ENCODE assay signal across 20 cellular contexts in genomic region chr9:133981589-133981957, GRCh38. TPM values are rescaled to one million over a fixed set of nuclear protein-coding genes. Genes with fewer than 3 reads are reported as not detected.
DNase-seq lines count a peak whose midpoint lies in the region; ATAC-seq and TF ChIP-seq lines count a peak whose summit lies in the region.
"Had no signal": no experiment of that assay in that cellular context is flagged by ENCODE, and none has a peak within 500 bp of the region (broad histone marks: within the 10 kb centered on the region; RNA-seq: fewer than 3 reads in every experiment).

No MANE protein-coding gene starts in this region.

- no peaks in the 10 kb centered on the region for H3K9me2 ChIP-seq in SU-DHL-6 (replicated peaks; ENCODE audit: insufficient read depth, low read length)

- no peak for ATAC-seq in right lobe of liver
- ATAC-seq in stimulated activated naive B cell treated with anti-CD40 and anti-IgM and Interleukin-4, amounts not matched to agents 10 μg/mL and 1 μg/mL and 100 μg/mL, for 72 hours (replicated peaks) = no peak

- 91% methylated on average over 9 of the region's 14 CpGs for WGBS in right lobe of liver (ENCODE audit: insufficient coverage, low coverage, low lambda C conversion rate, missing lambda C conversion rate)

- H3K4me1 Mint-ChIP-seq in stimulated activated naive B cell treated with anti-CD40 and anti-IgM and Interleukin-4, amounts not matched to agents 10 μg/mL and 1 μg/mL and 100 μg/mL, for 72 hours = peaks cover 60 to 88% of the 10 kb centered on the region in 2 donors
- H3K4me1 Mint-ChIP-seq: CD4-positive, CD25-positive, alpha-beta regulatory T cell had no signal

- TF ChIP-seq CTCF in SU-DHL-6 (IDR thresholded peaks at IDR 0.05; ENCODE audit: insufficient read depth, low read length, poor library complexity, severe bottlenecking) (no peak), right lobe of liver (IDR thresholded peaks at IDR 0.05) (no peak)

- peak overlapping the region; percentile 53 to 94 (median 82); a peak in 19 of 22 replicates for H3K4me2 ChIP-seq in BLaER1 treated with 17β-estradiol and CSF1 and Interleukin-3, amounts not matched to agents 10 nM and 100 nM
- peak overlapping the region; percentile 69 for H3K4me2 ChIP-seq in SU-DHL-6 (ENCODE audit: low read depth, low read length, poor library complexity, severe bottlenecking)
- H3K4me2 ChIP-seq: GM23338, PC-9 had no signal

- H3K27me3 Mint-ChIP-seq in stimulated activated naive B cell treated with anti-CD40 and anti-IgM and Interleukin-4, amounts not matched to agents 10 μg/mL and 1 μg/mL and 100 μg/mL, for 72 hours = no peaks in the 10 kb centered on the region

- H3K9me3 ChIP-seq in BLaER1 treated with 17β-estradiol and CSF1 and Interleukin-3, amounts not matched to agents 10 nM and 100 nM (replicated peaks in 1 of 11) = no peaks in the 10 kb centered on the region
- H3K9me3 ChIP-seq in SU-DHL-6 (ENCODE audit: insufficient read depth, low read length) (no peaks in the 10 kb centered on the region), right lobe of liver (no peaks in the 10 kb centered on the region)

- H3K27ac Mint-ChIP-seq in stimulated activated naive B cell treated with anti-CD40 and anti-IgM and Interleukin-4, amounts not matched to agents 10 μg/mL and 1 μg/mL and 100 μg/mL, for 72 hours = peak overlapping the region; percentile 53

- H3K27ac ChIP-seq in BLaER1 treated with 17β-estradiol and CSF1 and Interleukin-3, amounts not matched to agents 10 nM and 100 nM = peak overlapping the region in 4 of 11 experiments; percentile 21 to 58 (median 40); a peak in 5 of 22 replicates
- H3K27ac ChIP-seq in SU-DHL-6 (ENCODE audit: low read depth, low read length) (peak overlapping the region; percentile 97), right lobe of liver (no peak overlapping the region), caudate nucleus (ENCODE audit: low read depth, low read length) (no peak overlapping the region)
- H3K27ac ChIP-seq: HL-60, PC-9 had no signal

- H3K4me1 ChIP-seq in BLaER1 treated with 17β-estradiol and CSF1 and Interleukin-3, amounts not matched to agents 10 nM and 100 nM = peaks cover 36 to 76% (median 66%) of the 10 kb centered on the region in 10 experiments
- H3K4me1 ChIP-seq in right lobe of liver = peaks cover 0 to 53% (median 23%) of the 10 kb centered on the region in 4 donors

- POLR2A ChIA-PET in HEK293T (lab: Yijun Ruan, JAX) = no interaction called here

- CTCF ChIA-PET in HEK293T (lab: Yijun Ruan, JAX) = no interaction called here

- H2AFZ ChIP-seq in SU-DHL-6 (ENCODE audit: low read depth, low read length, severe bottlenecking) = no peak overlapping the region
- H2AFZ ChIP-seq: GM23338, PC-9 had no signal

- peaks cover 71 to 99% (median 92%) of the 10 kb centered on the region in 11 experiments; a peak in 21 of 22 replicates for H4K20me1 ChIP-seq in BLaER1 treated with 17β-estradiol and CSF1 and Interleukin-3, amounts not matched to agents 10 nM and 100 nM
- peaks cover 4% of the 10 kb centered on the region; the same call in 1 of the 2 replicates for H4K20me1 ChIP-seq in SU-DHL-6 (ENCODE audit: low read depth, low read length)

- intact Hi-C loops in right lobe of liver (cut with DNase I) = no loop called here

- no peaks in the 10 kb centered on the region for H3K9me3 Mint-ChIP-seq in stimulated activated naive B cell treated with anti-CD40 and anti-IgM and Interleukin-4, amounts not matched to agents 10 μg/mL and 1 μg/mL and 100 μg/mL, for 72 hours
- H3K9me3 Mint-ChIP-seq: CD4-positive, CD25-positive, alpha-beta regulatory T cell; GM23338 had no signal

- peaks cover 83% of the 10 kb centered on the region for H3K79me2 ChIP-seq in SU-DHL-6 (ENCODE audit: insufficient read depth, low read length)

- H3K27me3 ChIP-seq in BLaER1 treated with 17β-estradiol and CSF1 and Interleukin-3, amounts not matched to agents 10 nM and 100 nM = no peaks in the 10 kb centered on the region
- H3K27me3 ChIP-seq in SU-DHL-6 (ENCODE audit: low read length) (no peaks in the 10 kb centered on the region), right lobe of liver (no peaks in the 10 kb centered on the region)

- H3F3A ChIP-seq in SU-DHL-6 (ENCODE audit: insufficient read depth) = peaks cover 35% of the 10 kb centered on the region

- no peak overlapping the region for H3K4me3 ChIP-seq in BLaER1 treated with 17β-estradiol and CSF1 and Interleukin-3, amounts not matched to agents 10 nM and 100 nM
- H3K4me3 ChIP-seq in SU-DHL-6 (ENCODE audit: insufficient read depth, low read length, poor library complexity, severe bottlenecking) = no peak overlapping the region
- H3K4me3 ChIP-seq in right lobe of liver = no peak overlapping the region
- H3K4me3 ChIP-seq: GM23338, PC-9 had no signal

- H3K36me3 ChIP-seq in BLaER1 treated with 17β-estradiol and CSF1 and Interleukin-3, amounts not matched to agents 10 nM and 100 nM = no peaks in the 10 kb centered on the region; a peak in 1 of 22 replicates
- H3K36me3 ChIP-seq in SU-DHL-6 (ENCODE audit: low read length) (no peaks in the 10 kb centered on the region), right lobe of liver (no peaks in the 10 kb centered on the region)

- TF ChIP-seq POLR2A in right lobe of liver (IDR thresholded peaks at IDR 0.05) = no peak

- peak overlapping the region in 1 of 2 donors; percentile 54 for H3K4me3 Mint-ChIP-seq in stimulated activated naive B cell treated with anti-CD40 and anti-IgM and Interleukin-4, amounts not matched to agents 10 μg/mL and 1 μg/mL and 100 μg/mL, for 72 hours
- H3K4me3 Mint-ChIP-seq: CD4-positive, CD25-positive, alpha-beta regulatory T cell; GM23338 had no signal

- peaks cover 27 to 43% of the 10 kb centered on the region in 2 donors for H3K36me3 Mint-ChIP-seq in stimulated activated naive B cell treated with anti-CD40 and anti-IgM and Interleukin-4, amounts not matched to agents 10 μg/mL and 1 μg/mL and 100 μg/mL, for 72 hours
- H3K36me3 Mint-ChIP-seq: CD4-positive, CD25-positive, alpha-beta regulatory T cell had no signal

- peak; percentile 15 to 48 (median 31) for DNase-seq in right lobe of liver
- DNase-seq in stimulated activated naive B cell treated with anti-CD40 and anti-IgM and Interleukin-4, amounts not matched to agents 10 μg/mL and 1 μg/mL and 100 μg/mL, for 72 hours = no peak
- no peak for DNase-seq in HEK293T (ENCODE audit: extremely low spot score)
- no peak for DNase-seq in activated CD4-positive, CD25-positive, alpha-beta regulatory T cell (lab: John Stamatoyannopoulos, UW)
- no peak for DNase-seq in caudate nucleus (lab: John Stamatoyannopoulos, UW)
- DNase-seq: CD4-positive, CD25-positive, alpha-beta regulatory T cell; DMS79 treated with DMSO at 0.1 percent for 48 hours; HCEC 1CT; KBM-7; NCI-H1092 treated with DMSO at 0.1 percent for 48 hours; NCI-H1436 treated with DMSO at 0.1 percent for 48 hours; NCI-H1930; NCI-H226; NCI-H748 treated with DMSO at 0.1 percent for 48 hours; PC-9; RPMI8226 had no signal

- peak overlapping the region in 8 of 11 experiments; percentile 11 to 59 (median 42); a peak in 12 of 22 replicates for H3K9ac ChIP-seq in BLaER1 treated with 17β-estradiol and CSF1 and Interleukin-3, amounts not matched to agents 10 nM and 100 nM
- H3K9ac ChIP-seq in SU-DHL-6 (ENCODE audit: low read length) = peak overlapping the region; percentile 53

TF ChIP-seq in HEK293T, 16 proteins besides CTCF, POLR2A, EP300 and RAD21:
- TF ChIP-seq SUZ12 (IDR thresholded peaks at IDR 0.05) (no peak), L3MBTL2 (conservative IDR thresholded peaks at IDR 0.05) (no peak), HDGF (IDR thresholded peaks at IDR 0.05; ENCODE audit: borderline replicate concordance) (no peak)

RNA-seq across cellular contexts. Expression of gene VAV2, which starts 10.6 kb away (rescaled TPM):
- total RNA-seq in right lobe of liver = 10 to 100 TPM; 30.1 to 44.3 (median 34.9) TPM

RNA-seq across cellular contexts. Expression of gene BRD3OS, which starts 43.7 kb away (rescaled TPM):
- 1 to 10 TPM; 3.2 to 8.1 (median 5.9) TPM for total RNA-seq in right lobe of liver

Comparison
In these comparisons a context has a peak if more than half of its experiments do, and no peak if none do; other contexts are left out.
1. DNase-seq: peak in right lobe of liver (3 of 3); none in stimulated activated naive B cell treated with anti-CD40 and anti-IgM and Interleukin-4, amounts not matched to agents 10 μg/mL and 1 μg/mL and 100 μg/mL, for 72 hours (single experiment), HEK293T (single experiment), activated CD4-positive, CD25-positive, alpha-beta regulatory T cell (0 of 4) and caudate nucleus (0 of 61).